Comparison of ENCODE assay signal across 1 cellular context in the genomic region with DNA sequence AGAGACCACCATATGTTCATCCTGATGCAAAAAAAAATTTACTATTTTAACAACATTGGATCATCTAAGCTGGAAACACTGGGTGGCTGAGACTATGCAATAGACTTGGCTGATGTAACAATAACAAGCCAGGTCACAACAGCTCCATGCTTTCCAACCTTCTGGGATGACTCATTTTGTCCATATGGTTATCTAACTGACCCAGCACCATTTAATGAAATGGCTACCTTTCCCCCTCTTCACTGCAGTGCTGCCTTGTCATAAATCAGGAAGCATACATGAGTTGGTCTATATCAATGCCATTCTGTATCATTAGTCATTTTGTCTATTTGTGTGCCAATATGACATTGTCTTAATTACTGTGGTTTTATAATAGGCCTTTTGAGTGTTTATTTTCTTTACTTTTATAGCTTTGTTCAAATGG.
TF ChIP-seq lines count a peak whose summit lies in the region.

No MANE protein-coding gene starts in this region.

TF ChIP-seq in GM23338, 12 proteins besides CTCF, POLR2A, EP300 and RAD21 (continued from another document):
- TF ChIP-seq, protein P1, sequence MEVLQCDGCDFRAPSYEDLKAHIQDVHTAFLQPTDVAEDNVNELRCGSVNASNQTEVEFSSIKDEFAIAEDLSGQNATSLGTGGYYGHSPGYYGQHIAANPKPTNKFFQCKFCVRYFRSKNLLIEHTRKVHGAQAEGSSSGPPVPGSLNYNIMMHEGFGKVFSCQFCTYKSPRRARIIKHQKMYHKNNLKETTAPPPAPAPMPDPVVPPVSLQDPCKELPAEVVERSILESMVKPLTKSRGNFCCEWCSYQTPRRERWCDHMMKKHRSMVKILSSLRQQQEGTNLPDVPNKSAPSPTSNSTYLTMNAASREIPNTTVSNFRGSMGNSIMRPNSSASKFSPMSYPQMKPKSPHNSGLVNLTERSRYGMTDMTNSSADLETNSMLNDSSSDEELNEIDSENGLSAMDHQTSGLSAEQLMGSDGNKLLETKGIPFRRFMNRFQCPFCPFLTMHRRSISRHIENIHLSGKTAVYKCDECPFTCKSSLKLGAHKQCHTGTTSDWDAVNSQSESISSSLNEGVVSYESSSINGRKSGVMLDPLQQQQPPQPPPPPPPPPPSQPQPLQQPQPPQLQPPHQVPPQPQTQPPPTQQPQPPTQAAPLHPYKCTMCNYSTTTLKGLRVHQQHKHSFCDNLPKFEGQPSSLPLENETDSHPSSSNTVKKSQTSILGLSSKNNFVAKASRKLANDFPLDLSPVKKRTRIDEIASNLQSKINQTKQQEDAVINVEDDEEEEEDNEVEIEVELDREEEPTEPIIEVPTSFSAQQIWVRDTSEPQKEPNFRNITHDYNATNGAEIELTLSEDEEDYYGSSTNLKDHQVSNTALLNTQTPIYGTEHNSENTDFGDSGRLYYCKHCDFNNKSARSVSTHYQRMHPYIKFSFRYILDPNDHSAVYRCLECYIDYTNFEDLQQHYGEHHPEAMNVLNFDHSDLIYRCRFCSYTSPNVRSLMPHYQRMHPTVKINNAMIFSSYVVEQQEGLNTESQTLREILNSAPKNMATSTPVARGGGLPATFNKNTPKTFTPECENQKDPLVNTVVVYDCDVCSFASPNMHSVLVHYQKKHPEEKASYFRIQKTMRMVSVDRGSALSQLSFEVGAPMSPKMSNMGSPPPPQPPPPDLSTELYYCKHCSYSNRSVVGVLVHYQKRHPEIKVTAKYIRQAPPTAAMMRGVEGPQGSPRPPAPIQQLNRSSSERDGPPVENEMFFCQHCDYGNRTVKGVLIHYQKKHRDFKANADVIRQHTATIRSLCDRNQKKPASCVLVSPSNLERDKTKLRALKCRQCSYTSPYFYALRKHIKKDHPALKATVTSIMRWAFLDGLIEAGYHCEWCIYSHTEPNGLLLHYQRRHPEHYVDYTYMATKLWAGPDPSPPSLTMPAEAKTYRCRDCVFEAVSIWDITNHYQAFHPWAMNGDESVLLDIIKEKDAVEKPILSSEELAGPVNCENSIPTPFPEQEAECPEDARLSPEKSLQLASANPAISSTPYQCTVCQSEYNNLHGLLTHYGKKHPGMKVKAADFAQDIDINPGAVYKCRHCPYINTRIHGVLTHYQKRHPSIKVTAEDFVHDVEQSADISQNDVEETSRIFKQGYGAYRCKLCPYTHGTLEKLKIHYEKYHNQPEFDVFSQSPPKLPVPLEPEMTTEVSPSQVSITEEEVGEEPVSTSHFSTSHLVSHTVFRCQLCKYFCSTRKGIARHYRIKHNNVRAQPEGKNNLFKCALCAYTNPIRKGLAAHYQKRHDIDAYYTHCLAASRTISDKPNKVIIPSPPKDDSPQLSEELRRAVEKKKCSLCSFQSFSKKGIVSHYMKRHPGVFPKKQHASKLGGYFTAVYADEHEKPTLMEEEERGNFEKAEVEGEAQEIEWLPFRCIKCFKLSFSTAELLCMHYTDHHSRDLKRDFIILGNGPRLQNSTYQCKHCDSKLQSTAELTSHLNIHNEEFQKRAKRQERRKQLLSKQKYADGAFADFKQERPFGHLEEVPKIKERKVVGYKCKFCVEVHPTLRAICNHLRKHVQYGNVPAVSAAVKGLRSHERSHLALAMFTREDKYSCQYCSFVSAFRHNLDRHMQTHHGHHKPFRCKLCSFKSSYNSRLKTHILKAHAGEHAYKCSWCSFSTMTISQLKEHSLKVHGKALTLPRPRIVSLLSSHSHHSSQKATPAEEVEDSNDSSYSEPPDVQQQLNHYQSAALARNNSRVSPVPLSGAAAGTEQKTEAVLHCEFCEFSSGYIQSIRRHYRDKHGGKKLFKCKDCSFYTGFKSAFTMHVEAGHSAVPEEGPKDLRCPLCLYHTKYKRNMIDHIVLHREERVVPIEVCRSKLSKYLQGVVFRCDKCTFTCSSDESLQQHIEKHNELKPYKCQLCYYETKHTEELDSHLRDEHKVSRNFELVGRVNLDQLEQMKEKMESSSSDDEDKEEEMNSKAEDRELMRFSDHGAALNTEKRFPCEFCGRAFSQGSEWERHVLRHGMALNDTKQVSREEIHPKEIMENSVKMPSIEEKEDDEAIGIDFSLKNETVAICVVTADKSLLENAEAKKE (CRISPR knock-in tag; IDR thresholded peaks at IDR 0.05): no peak
